Comparison of ENCODE assay signal across 8 cellular contexts in genomic region chr10:73879296-73880173, GRCh38. TPM values are rescaled to one million over a fixed set of nuclear protein-coding genes. Genes with fewer than 3 reads are reported as not detected.
DNase-seq lines count a peak whose midpoint lies in the region; ATAC-seq and TF ChIP-seq lines count a peak whose summit lies in the region.

No MANE protein-coding gene starts in this region.

- no peaks in the 10 kb centered on the region for H3K36me3 Mint-ChIP-seq in activated T-cell treated with anti-CD3 and anti-CD28 coated beads, Interleukin-2, amount 50 U/mL, for 4 hours (ENCODE audit: insufficient read depth)

- DNase-seq in Caki2 (ENCODE audit: low read depth) (peak; percentile 82), HT1080 (ENCODE audit: low read depth) (peak; percentile 90), fibroblast of gingiva (ENCODE audit: low read depth) (peak; percentile 70)
- DNase-seq in activated T-cell treated with anti-CD3 and anti-CD28 coated beads, Interleukin-2, amount 50 U/mL, for 4 hours, result peak; percentile 94
- DNase-seq in stimulated activated naive CD8-positive, alpha-beta T cell treated with anti-CD3 and anti-CD28 coated beads, Interleukin-15, amount 100 ng/mL, for 72 hours, result peak; percentile 91 to 94

- no peak overlapping the region for H3K4me3 Mint-ChIP-seq in activated T-cell treated with anti-CD3 and anti-CD28 coated beads, Interleukin-2, amount 50 U/mL, for 4 hours
- no peak overlapping the region for H3K4me3 Mint-ChIP-seq in stimulated activated naive CD8-positive, alpha-beta T cell treated with anti-CD3 and anti-CD28 coated beads, Interleukin-15, amount 100 ng/mL, for 72 hours

- peak; percentile 65 for ATAC-seq in GM21367 (IDR thresholded peaks at IDR 0.05; ENCODE audit: unreplicated experiment)
- peak; percentile 87 to 88 for ATAC-seq in activated T-cell treated with anti-CD3 and anti-CD28 coated beads, Interleukin-2, amount 50 U/mL, for 4 hours
- peak; percentile 94 for ATAC-seq in stimulated activated naive CD8-positive, alpha-beta T cell treated with anti-CD3 and anti-CD28 coated beads, Interleukin-15, amount 100 ng/mL, for 72 hours

- H3K4me1 ChIP-seq in neuron (ENCODE audit: insufficient read depth, low read length), result no peaks in the 10 kb centered on the region

- no peaks in the 10 kb centered on the region for H3K27me3 Mint-ChIP-seq in activated T-cell treated with anti-CD3 and anti-CD28 coated beads, Interleukin-2, amount 50 U/mL, for 4 hours (ENCODE audit: low read depth)
- peaks cover 5% of the 10 kb centered on the region for H3K27me3 Mint-ChIP-seq in stimulated activated naive CD8-positive, alpha-beta T cell treated with anti-CD3 and anti-CD28 coated beads, Interleukin-15, amount 100 ng/mL, for 72 hours

- no peaks in the 10 kb centered on the region for H3K9me3 Mint-ChIP-seq in activated T-cell treated with anti-CD3 and anti-CD28 coated beads, Interleukin-2, amount 50 U/mL, for 4 hours
- H3K9me3 Mint-ChIP-seq in stimulated activated naive CD8-positive, alpha-beta T cell treated with anti-CD3 and anti-CD28 coated beads, Interleukin-15, amount 100 ng/mL, for 72 hours, result no peaks in the 10 kb centered on the region

- peak overlapping the region; percentile 17 for H2AFZ ChIP-seq in neuron (ENCODE audit: low read depth, low read length)

- no peaks in the 10 kb centered on the region for H3K27me3 ChIP-seq in neuron (ENCODE audit: insufficient read depth, low read length)

- peak overlapping the region in 1 of 2 donors; percentile 53 for H3K27ac Mint-ChIP-seq in stimulated activated naive CD8-positive, alpha-beta T cell treated with anti-CD3 and anti-CD28 coated beads, Interleukin-15, amount 100 ng/mL, for 72 hours

- in situ Hi-C loops in Caki2 (cut with HindIII; ENCODE audit: low pct_unique_long_range_greater_than_20kb, low sequenced_read_pairs), result no loop called here

- H3K36me3 ChIP-seq in neuron (ENCODE audit: insufficient read depth, low read length), result no peaks in the 10 kb centered on the region

- H3K4me3 ChIP-seq in neuron (ENCODE audit: low read length), result no peak overlapping the region

- peaks cover 39% of the 10 kb centered on the region for H3K4me1 Mint-ChIP-seq in activated T-cell treated with anti-CD3 and anti-CD28 coated beads, Interleukin-2, amount 50 U/mL, for 4 hours (ENCODE audit: low read depth)
- H3K4me1 Mint-ChIP-seq in stimulated activated naive CD8-positive, alpha-beta T cell treated with anti-CD3 and anti-CD28 coated beads, Interleukin-15, amount 100 ng/mL, for 72 hours, result peaks cover 35% of the 10 kb centered on the region

- no peaks in the 10 kb centered on the region for H3K9me3 ChIP-seq in neuron (ENCODE audit: low read length)

TF ChIP-seq in PFSK-1, 5 proteins besides CTCF, POLR2A, EP300 and RAD21:
- no peak for TF ChIP-seq POLR2AphosphoS5 (IDR thresholded peaks at IDR 0.05; ENCODE audit: low read depth, low read length)
- TF ChIP-seq REST (IDR thresholded peaks at IDR 0.05; ENCODE audit: insufficient read depth in 1 of 2, low read depth in 2 of 2, low read length in 2 of 2), result no peak
- TF ChIP-seq FOXP2 (optimal IDR thresholded peaks at IDR 0.05; ENCODE audit: borderline replicate concordance, extremely low read depth, extremely low read length, insufficient read depth), result peak; percentile 79
- TF ChIP-seq SIN3A (IDR thresholded peaks at IDR 0.05; ENCODE audit: borderline replicate concordance, insufficient read depth, low read length), result no peak
- TF ChIP-seq TAF1 (IDR thresholded peaks at IDR 0.05; ENCODE audit: borderline replicate concordance, insufficient read depth, low read length), result no peak

RNA-seq across cellular contexts. Expression of gene CAMK2G, which starts 5.2 kb away (rescaled TPM):
- total RNA-seq in Caki2 (2014; rRNA removed; shearing (Covaris generic); ENCODE audit: low replicate concordance), result 20.1 and 22.2 TPM in 2 replicates
- 27.5 and 32.4 TPM in 2 replicates for total RNA-seq in HT1080 (2014; rRNA removed; shearing (Covaris generic))
- 27.8 and 34.2 TPM in 2 replicates for polyA plus RNA-seq in HT1080 (2015; cell fraction: cytosol; rRNA removed)
- 62.4 and 65.4 TPM in 2 replicates for polyA plus RNA-seq in HT1080 (2015; cell fraction: nucleus; rRNA removed)
- 24.9 TPM for polyA plus RNA-seq in PFSK-1 (2012; ENCODE audit: insufficient read length, low read depth)
- total RNA-seq in activated T-cell treated with anti-CD3 and anti-CD28 coated beads, Interleukin-2, amount 50 U/mL, for 4 hours, result 10 to 100 TPM; 14.5 to 20.7 (median 16.6) TPM

RNA-seq across cellular contexts. Expression of gene PLAU, which starts 31.4 kb away (rescaled TPM):
- 27.6 and 31.4 TPM in 2 replicates for total RNA-seq in Caki2 (2014; rRNA removed; shearing (Covaris generic); ENCODE audit: low replicate concordance)
- total RNA-seq in HT1080 (2014; rRNA removed; shearing (Covaris generic)), result 504 and 552 TPM in 2 replicates
- 1,046 and 1,097 TPM in 2 replicates for polyA plus RNA-seq in HT1080 (2015; cell fraction: cytosol; rRNA removed)
- 1,577 and 1,656 TPM in 2 replicates for polyA plus RNA-seq in HT1080 (2015; cell fraction: nucleus; rRNA removed)
- polyA plus RNA-seq in PFSK-1 (2012; ENCODE audit: insufficient read length, low read depth), result 8.7 TPM
- 1 to 10 TPM in 1 of 3 donors, under 1 TPM in 2; 0.82 to 1.1 (median 0.84) TPM for total RNA-seq in activated T-cell treated with anti-CD3 and anti-CD28 coated beads, Interleukin-2, amount 50 U/mL, for 4 hours

Comparison
In these comparisons a context has a peak if more than half of its experiments do, and no peak if none do; other contexts are left out.
1. RNA of gene PLAU, which starts 31.4 kb away (total RNA-seq): 504 to 552 TPM in HT1080; 27.6 to 31.4 TPM in Caki2 and 0.82 to 1.1 TPM in activated T-cell treated with anti-CD3 and anti-CD28 coated beads, Interleukin-2, amount 50 U/mL, for 4 hours; every median in the first group is over 10 times any median in the second.
2. Peak in every context shown above with its lines, with median percentiles within 50 percentile points of each other: DNase-seq and ATAC-seq.